ENCODE assay signal across 1 cellular context in the genomic region with DNA sequence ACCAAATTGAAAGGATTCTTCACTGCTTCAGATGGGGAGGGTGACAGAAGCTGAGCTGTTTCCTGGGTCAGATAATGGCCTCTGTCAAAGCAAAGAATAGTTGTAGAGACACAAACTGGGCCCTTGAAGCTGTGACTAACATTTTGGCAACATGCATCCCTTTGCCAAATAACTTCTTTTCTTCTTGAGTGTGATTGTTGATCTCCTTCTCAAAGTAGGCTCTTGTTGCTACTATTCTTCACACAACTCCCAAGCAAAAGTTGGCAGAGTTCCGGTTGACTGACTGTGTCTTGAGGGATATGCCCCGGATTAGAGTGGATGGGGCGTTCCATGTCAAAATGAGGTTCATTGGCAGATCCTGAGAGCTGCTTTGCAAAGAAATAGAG.
TF ChIP-seq lines count a peak whose summit lies in the region.

No MANE protein-coding gene starts in this region.

TF ChIP-seq in HCT116, 20 proteins besides CTCF, POLR2A, EP300 and RAD21 (continued from another document):
- TF ChIP-seq REST (IDR thresholded peaks at IDR 0.05; ENCODE audit: low read depth) (no peak), TCF7L2 (IDR thresholded peaks at IDR 0.05; ENCODE audit: borderline replicate concordance, extremely low read depth, insufficient read depth, insufficient read length) (no peak), JUND (IDR thresholded peaks at IDR 0.05) (no peak), CBX3 (IDR thresholded peaks at IDR 0.05; ENCODE audit: low read depth) (no peak)
TF ChIP-seq in HCT116: peak in this region for 0.
